16 cellular contexts compared by ENCODE assay signal in genomic region chr4:168128601-168129000, GRCh38. TPM values are rescaled to one million over a fixed set of nuclear protein-coding genes. Genes with fewer than 3 reads are reported as not detected.
DNase-seq lines count a peak whose midpoint lies in the region; ATAC-seq and TF ChIP-seq lines count a peak whose summit lies in the region.
"Had no signal": no experiment of that assay in that cellular context is flagged by ENCODE, and none has a peak within 500 bp of the region (broad histone marks: within the 10 kb centered on the region; RNA-seq: fewer than 3 reads in every experiment).

No MANE protein-coding gene starts in this region.

- H3K4me2 ChIP-seq in HCT116 (ENCODE audit: low read length) = no peak overlapping the region
- H3K4me2 ChIP-seq: GM23338 had no signal

- H3K9me3 ChIP-seq in HCT116 (ENCODE audit: control insufficient read depth in 1 of 2, insufficient read depth in 1 of 2, low read depth in 1 of 2, low read length in 2 of 2) = no peaks in the 10 kb centered on the region
- H3K9me3 ChIP-seq in body of pancreas = no peaks in the 10 kb centered on the region
- H3K9me3 ChIP-seq in prostate gland = no peaks in the 10 kb centered on the region
- H3K9me3 ChIP-seq: BE2C had no signal

- H3K36me3 ChIP-seq in HCT116 (ENCODE audit: control insufficient read depth in 1 of 2, insufficient read depth in 2 of 2, low read length in 2 of 2) = no peaks in the 10 kb centered on the region
- no peaks in the 10 kb centered on the region for H3K36me3 ChIP-seq in body of pancreas (replicated peaks in 1 of 2; ENCODE audit: insufficient read depth in 1 of 2, low read depth in 2 of 2)
- H3K36me3 ChIP-seq in prostate gland = no peaks in the 10 kb centered on the region
- H3K36me3 ChIP-seq: BE2C had no signal

- H4K20me1 ChIP-seq in HCT116 (ENCODE audit: insufficient read depth) = no peaks in the 10 kb centered on the region

- no peaks in the 10 kb centered on the region for H3K27me3 Mint-ChIP-seq in WTC11 (ENCODE audit: low read depth)

- CTCF ChIA-PET in HCT116 (lab: Charles Lee) (no interaction called here), WTC11 (lab: Charles Lee) (no interaction called here)

- TF ChIP-seq CTCF in HCT116 (IDR thresholded peaks at IDR 0.05 in 2 of 3, conservative IDR thresholded peaks at IDR 0.05 in 1 of 3; ENCODE audit: borderline replicate concordance in 1 of 3, insufficient read depth in 1 of 3, low read depth in 2 of 3, low read length in 2 of 3) (no peak), body of pancreas (IDR thresholded peaks at IDR 0.05) (no peak), foreskin keratinocyte (conservative IDR thresholded peaks at IDR 0.05) (no peak), WTC11 (IDR thresholded peaks at IDR 0.05) (no peak), prostate gland (IDR thresholded peaks at IDR 0.05) (no peak)

- intact Hi-C loops in HCT116 (cut with micrococcal nuclease) (no loop called here), body of pancreas (cut with DNase I) (no loop called here), prostate gland (cut with DNase I) (no loop called here)

- H2AFZ ChIP-seq in HCT116 (ENCODE audit: low read depth, low read length, poor library complexity, severe bottlenecking) = no peak overlapping the region
- H2AFZ ChIP-seq: GM23338 had no signal

- ATAC-seq in HCT116 (peak; percentile 53; the same call in 1 of the 2 replicates), body of pancreas (peak; percentile 88), foreskin keratinocyte (peak; percentile 47), WTC11 (no peak)
- ATAC-seq: GM23338 had no signal

- H3K79me2 ChIP-seq in HCT116 (ENCODE audit: insufficient read depth, low read length) = no peaks in the 10 kb centered on the region

- no peaks in the 10 kb centered on the region for H3K27me3 ChIP-seq in HCT116 (ENCODE audit: insufficient read depth, low read length)
- H3K27me3 ChIP-seq in body of pancreas = no peaks in the 10 kb centered on the region
- no peaks in the 10 kb centered on the region for H3K27me3 ChIP-seq in foreskin keratinocyte
- no peaks in the 10 kb centered on the region for H3K27me3 ChIP-seq in prostate gland (replicated peaks; ENCODE audit: insufficient read depth)
- H3K27me3 ChIP-seq: BE2C had no signal

- H3K4me1 Mint-ChIP-seq in WTC11 = peaks cover 5% of the 10 kb centered on the region
- H3K4me1 Mint-ChIP-seq: CD4-positive, CD25-positive, alpha-beta regulatory T cell; CD8-positive, alpha-beta memory T cell had no signal

- H3K27ac ChIP-seq in HCT116 (ENCODE audit: low read depth, low read length) (peak overlapping the region; percentile 72), body of pancreas (peak overlapping the region in 2 of 4 donors; percentile 17 to 64), foreskin keratinocyte (no peak overlapping the region), prostate gland (no peak overlapping the region)

- BruUV-seq in HCT116 (replicated peaks; lab: Mats Ljungman, UMichigan) = no TSS peak

- no peak overlapping the region for H3K4me3 ChIP-seq in HCT116 (replicated peaks in 1 of 2; ENCODE audit: low read depth in 1 of 2, low read length in 2 of 2)
- H3K4me3 ChIP-seq in body of pancreas = no peak overlapping the region
- no peak overlapping the region for H3K4me3 ChIP-seq in prostate gland
- H3K4me3 ChIP-seq: GM23338 had no signal

- no peaks in the 10 kb centered on the region for H3K9me2 ChIP-seq in HCT116 (ENCODE audit: insufficient read depth)

- no peaks in the 10 kb centered on the region for H3K9me3 Mint-ChIP-seq in WTC11
- H3K9me3 Mint-ChIP-seq: GM23338 had no signal

- TF ChIP-seq RAD21 in HCT116 (IDR thresholded peaks at IDR 0.05; ENCODE audit: low read depth) = no peak

- H3K4me1 ChIP-seq in HCT116 (ENCODE audit: control insufficient read depth in 1 of 2, insufficient read depth in 2 of 2, low read length in 2 of 2) = peaks cover 11 to 16% of the 10 kb centered on the region in 2 experiments; a peak in 2 of 4 replicates
- H3K4me1 ChIP-seq in body of pancreas = peaks cover 20% of the 10 kb centered on the region
- peaks cover 22% of the 10 kb centered on the region for H3K4me1 ChIP-seq in foreskin keratinocyte
- no peaks in the 10 kb centered on the region for H3K4me1 ChIP-seq in prostate gland (replicated peaks)
- H3K4me1 ChIP-seq: BE2C had no signal

- H3K36me3 Mint-ChIP-seq in WTC11 = no peaks in the 10 kb centered on the region
- H3K36me3 Mint-ChIP-seq: CD4-positive, CD25-positive, alpha-beta regulatory T cell; CD8-positive, alpha-beta memory T cell had no signal

- H3K4me3 Mint-ChIP-seq in WTC11 = no peak overlapping the region
- H3K4me3 Mint-ChIP-seq: CD4-positive, CD25-positive, alpha-beta regulatory T cell; CD8-positive, alpha-beta memory T cell; GM23338 had no signal

- no peak overlapping the region for H3K9ac ChIP-seq in HCT116 (ENCODE audit: low read length)

- TF ChIP-seq POLR2A in HCT116 (IDR thresholded peaks at IDR 0.05; ENCODE audit: borderline replicate concordance, extremely low read depth, insufficient read depth, insufficient read length) (no peak), body of pancreas (IDR thresholded peaks at IDR 0.05) (no peak), prostate gland (IDR thresholded peaks at IDR 0.05) (no peak)

- H3K27ac Mint-ChIP-seq in WTC11 = no peak overlapping the region
- H3K27ac Mint-ChIP-seq: CD4-positive, CD25-positive, alpha-beta regulatory T cell; CD8-positive, alpha-beta memory T cell; GM23338 had no signal

- POLR2A ChIA-PET in HCT116 (lab: Charles Lee) = interaction anchor here (1.2 to 1.4 kb wide), 2 partner anchors 12 to 30 kb away, joined by 4 read pairs; no protein-coding TSS in a partner anchor
- POLR2A ChIA-PET in WTC11 (lab: Charles Lee) = no interaction called here

- RAD21 ChIA-PET in HCT116 (lab: Charles Lee; ENCODE audit: low non-redundant PET in 1 of 2, low total read pairs in 2 of 2, uncharacterized antibody in 2 of 2, unreplicated experiment in 2 of 2) = no interaction called here

- DNase-seq in HCT116 (ENCODE audit: low read depth, low spot score) (no peak), body of pancreas (peak; percentile 21 to 57 (median 54)), foreskin keratinocyte (no peak), WTC11 (ENCODE audit: low spot score) (no peak), nucleus accumbens (lab: John Stamatoyannopoulos, UW) (no peak), prostate gland (ENCODE audit: low spot score) (no peak)
- DNase-seq: ACHN; BE2C; C1 segment of cervical spinal cord; CD4-positive, CD25-positive, alpha-beta regulatory T cell; CD8-positive, alpha-beta memory T cell; COR-L47; DMS79 treated with DMSO at 0.1 percent for 48 hours; GF-D8; H7 had no signal

TF ChIP-seq in HCT116, 20 proteins besides CTCF, POLR2A, EP300 and RAD21:
- TF ChIP-seq SRF (IDR thresholded peaks at IDR 0.05; ENCODE audit: low read depth) (no peak), ELF1 (IDR thresholded peaks at IDR 0.05; ENCODE audit: borderline replicate concordance, low read depth) (no peak), EZH2phosphoT487 (IDR thresholded peaks at IDR 0.05; ENCODE audit: borderline replicate concordance) (no peak), CBX3 (IDR thresholded peaks at IDR 0.05; ENCODE audit: low read depth) (no peak), ZNF274 (IDR thresholded peaks at IDR 0.05; ENCODE audit: low read depth, low read length) (no peak), CEBPB (IDR thresholded peaks at IDR 0.05; ENCODE audit: low read depth) (no peak), EZH2 (IDR thresholded peaks at IDR 0.05) (no peak), ATF3 (IDR thresholded peaks at IDR 0.05) (no peak), YY1 (IDR thresholded peaks at IDR 0.05; ENCODE audit: extremely low read depth, insufficient replicate concordance, low read depth, low read length) (no peak), SIN3A (IDR thresholded peaks at IDR 0.05; ENCODE audit: low read depth) (no peak)

TF ChIP-seq in WTC11, 78 proteins besides CTCF, POLR2A, EP300 and RAD21 (continues in another document):
- no peak for TF ChIP-seq CREB1 (CRISPR knock-in tag; IDR thresholded peaks at IDR 0.05)
- TF ChIP-seq ZNF396 (CRISPR knock-in tag; IDR thresholded peaks at IDR 0.05; ENCODE audit: borderline replicate concordance) = no peak
- TF ChIP-seq NFE2L1 (CRISPR knock-in tag; IDR thresholded peaks at IDR 0.05) = no peak
- no peak for TF ChIP-seq ZNF512 (CRISPR knock-in tag; IDR thresholded peaks at IDR 0.05; ENCODE audit: borderline replicate concordance)
- TF ChIP-seq, protein P1, sequence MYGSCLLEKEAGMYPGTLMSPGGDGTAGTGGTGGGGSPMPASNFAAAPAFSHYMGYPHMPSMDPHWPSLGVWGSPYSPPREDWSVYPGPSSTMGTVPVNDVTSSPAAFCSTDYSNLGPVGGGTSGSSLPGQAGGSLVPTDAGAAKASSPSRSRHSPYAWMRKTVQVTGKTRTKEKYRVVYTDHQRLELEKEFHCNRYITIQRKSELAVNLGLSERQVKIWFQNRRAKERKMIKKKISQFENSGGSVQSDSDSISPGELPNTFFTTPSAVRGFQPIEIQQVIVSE (CRISPR knock-in tag; IDR thresholded peaks at IDR 0.05; ENCODE audit: borderline replicate concordance) = no peak

RNA-seq across cellular contexts. Expression of gene ANXA10, which starts 36.3 kb away (rescaled TPM):
- total RNA-seq in HCT116 (2021; ENCODE audit: unreplicated experiment) = 15.1 TPM
- 4.7 and 5.5 TPM in 2 replicates for polyA plus RNA-seq in HCT116 (2012)
- 10 to 100 TPM in 1 of 2 donors, not detected in 1; 14.0 TPM for total RNA-seq in body of pancreas
- not detected in 2 replicates for total RNA-seq in foreskin keratinocyte
- not detected in 2 replicates for polyA plus RNA-seq in foreskin keratinocyte
- not detected in 3 replicates for total RNA-seq in WTC11 (2021)
- not detected for total RNA-seq in prostate gland
- total RNA-seq: CD4-positive, CD25-positive, alpha-beta regulatory T cell; CD8-positive, alpha-beta memory T cell; GM23338; H7 had no signal
- polyA plus RNA-seq: CD4-positive, CD25-positive, alpha-beta regulatory T cell; CD8-positive, alpha-beta memory T cell; GM23338 had no signal

Comparison
In these comparisons a context has a peak if more than half of its experiments do, and no peak if none do; other contexts are left out.
1. DNase-seq: peak in body of pancreas (4 of 4); none in HCT116 (single experiment), foreskin keratinocyte (0 of 2), WTC11 (single experiment), nucleus accumbens (0 of 56) and prostate gland (single experiment).